In genomic region chr19:4414144-4414799, GRCh38 we compare ENCODE assay signal across 1 cellular context.
TF ChIP-seq lines count a peak whose summit lies in the region.

No MANE protein-coding gene starts in this region.

TF ChIP-seq in HepG2, 621 proteins besides CTCF, POLR2A, EP300 and RAD21:
- no peak for TF ChIP-seq SSRP1 (CRISPR knock-in tag; IDR thresholded peaks at IDR 0.05)
- no peak for TF ChIP-seq ZNF18 (CRISPR knock-in tag; IDR thresholded peaks at IDR 0.05; ENCODE audit: insufficient replicate concordance)
- no peak for TF ChIP-seq JUN (CRISPR knock-in tag; IDR thresholded peaks at IDR 0.05)
- TF ChIP-seq ZEB1 (IDR thresholded peaks at IDR 0.05; ENCODE audit: insufficient replicate concordance, low read depth), result no peak
- no peak for TF ChIP-seq SRY (CRISPR knock-in tag; IDR thresholded peaks at IDR 0.05)
- TF ChIP-seq MBD4 (IDR thresholded peaks at IDR 0.05; ENCODE audit: borderline replicate concordance, low read length), result no peak
- no peak for TF ChIP-seq U2AF1 (optimal IDR thresholded peaks at IDR 0.05; ENCODE audit: low read depth, low read length)
- TF ChIP-seq CENPX (CRISPR knock-in tag; IDR thresholded peaks at IDR 0.05), result no peak
- TF ChIP-seq REL (CRISPR knock-in tag; conservative IDR thresholded peaks at IDR 0.05), result no peak
- no peak for TF ChIP-seq ADNP (CRISPR knock-in tag; IDR thresholded peaks at IDR 0.05)
- TF ChIP-seq SMAD1 (CRISPR knock-in tag; IDR thresholded peaks at IDR 0.05; ENCODE audit: borderline replicate concordance, low read depth), result no peak
- TF ChIP-seq ZBTB33 (CRISPR knock-in tag; IDR thresholded peaks at IDR 0.05), result no peak
- TF ChIP-seq MAF1 (CRISPR knock-in tag; IDR thresholded peaks at IDR 0.05; ENCODE audit: borderline replicate concordance), result no peak
- TF ChIP-seq NCOA1 (CRISPR knock-in tag; IDR thresholded peaks at IDR 0.05), result no peak
- no peak for TF ChIP-seq ZNF883 (CRISPR knock-in tag; IDR thresholded peaks at IDR 0.05; ENCODE audit: not compliant biosample characterization)
- no peak for TF ChIP-seq CHCHD3 (CRISPR knock-in tag; IDR thresholded peaks at IDR 0.05)
- no peak for TF ChIP-seq GZF1 (CRISPR knock-in tag; IDR thresholded peaks at IDR 0.05)
TF ChIP-seq in HepG2: peak in this region for 0.
